ENCODE assay signal across 8 cellular contexts in the genomic region with DNA sequence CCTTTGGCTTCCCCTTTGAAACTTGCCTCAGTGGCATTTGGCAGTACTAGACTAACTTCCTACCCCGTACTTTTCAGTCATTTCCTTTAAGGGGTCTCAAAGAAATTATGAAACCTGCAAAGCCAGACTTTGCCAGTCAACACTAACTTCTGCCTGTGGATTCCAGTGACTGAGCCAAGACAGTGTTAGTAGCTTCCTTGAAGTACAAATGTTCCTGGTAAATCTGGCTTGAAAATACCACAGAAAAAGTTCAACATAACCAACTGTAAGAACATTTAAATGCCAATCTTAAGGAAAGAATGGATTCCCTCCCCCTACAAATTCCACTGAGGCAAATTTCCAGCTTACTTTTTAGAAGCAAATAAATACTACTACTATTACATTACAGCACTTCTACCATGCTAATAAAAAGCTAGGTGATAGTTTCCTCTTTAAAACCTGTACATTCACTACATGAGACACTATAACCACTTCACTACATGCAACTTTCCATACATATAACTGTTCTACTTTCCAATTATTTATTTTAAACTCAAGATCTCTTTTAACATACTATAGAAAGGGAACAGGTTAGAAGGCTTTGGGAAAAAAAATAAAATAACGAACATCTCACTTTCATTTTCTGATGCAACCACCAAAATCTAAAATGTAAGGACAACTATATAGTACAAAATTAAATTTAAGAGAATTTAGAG. TPM values are rescaled to one million over a fixed set of nuclear protein-coding genes. Genes with fewer than 3 reads are reported as not detected.
DNase-seq lines count a peak whose midpoint lies in the region; ATAC-seq and TF ChIP-seq lines count a peak whose summit lies in the region.

No MANE protein-coding gene starts in this region.

- TF ChIP-seq CTCF in HFF-Myc (IDR thresholded peaks at IDR 0.05; ENCODE audit: low read depth, low read length, missing control alignments) (no peak), breast epithelium (IDR thresholded peaks at IDR 0.05) (no peak)

- no peaks in the 10 kb centered on the region for H3K36me3 ChIP-seq in breast epithelium

- H3K4me1 ChIP-seq in breast epithelium (peaks cover 3 to 4% of the 10 kb centered on the region in 2 donors), mononuclear cell (ENCODE audit: insufficient read depth, low read length) (peaks cover 32% of the 10 kb centered on the region)

- H3K9me3 ChIP-seq in breast epithelium (no peaks in the 10 kb centered on the region), mononuclear cell (ENCODE audit: low read depth, low read length) (no peaks in the 10 kb centered on the region)

- intact Hi-C loops in breast epithelium (cut with DNase I; ENCODE audit: low total_unique reads): no loop called here

- no peak for ATAC-seq in left lobe of liver

- peak overlapping the region; percentile 52 to 99 for H3K27ac ChIP-seq in breast epithelium

- no peak for TF ChIP-seq POLR2A in breast epithelium (IDR thresholded peaks at IDR 0.05)

- in situ Hi-C loops in ACHN (cut with HindIII; ENCODE audit: low pct_ligation_motif_present, low pct_unique_long_range_greater_than_20kb, low sequenced_read_pairs): no loop called here

- H3K27me3 ChIP-seq in breast epithelium (no peaks in the 10 kb centered on the region), mononuclear cell (ENCODE audit: insufficient read depth, low read length) (no peaks in the 10 kb centered on the region)

- DNase-seq in ACHN (peak; percentile 14), HFF-Myc (ENCODE audit: extremely low read depth, low read depth) (no peak), breast epithelium (ENCODE audit: low spot score in 2 of 2) (no peak), NCI-H1048 (lab: John Stamatoyannopoulos, UW) (no peak), left lobe of liver (ENCODE audit: low spot score) (no peak), NCI-H2107 (lab: John Stamatoyannopoulos, UW) (no peak), COLO829 (ENCODE audit: low spot score) (no peak)

- H3K4me3 ChIP-seq in HFF-Myc (replicated peaks; ENCODE audit: low read depth, low read length) (peak overlapping the region; percentile 71), breast epithelium (peak overlapping the region; percentile 90 to 99 (median 93)), mononuclear cell (ENCODE audit: low read length) (peak overlapping the region; percentile 87)

RNA-seq across cellular contexts. Expression of gene PELI1, which starts 2.4 kb away (rescaled TPM):
- total RNA-seq in breast epithelium (10 to 100 TPM; 31.8 to 51.7 (median 40.6) TPM), mononuclear cell (209 TPM), left lobe of liver (6.3 TPM)
